ENCODE assay signal across 19 cellular contexts in the genomic region with DNA sequence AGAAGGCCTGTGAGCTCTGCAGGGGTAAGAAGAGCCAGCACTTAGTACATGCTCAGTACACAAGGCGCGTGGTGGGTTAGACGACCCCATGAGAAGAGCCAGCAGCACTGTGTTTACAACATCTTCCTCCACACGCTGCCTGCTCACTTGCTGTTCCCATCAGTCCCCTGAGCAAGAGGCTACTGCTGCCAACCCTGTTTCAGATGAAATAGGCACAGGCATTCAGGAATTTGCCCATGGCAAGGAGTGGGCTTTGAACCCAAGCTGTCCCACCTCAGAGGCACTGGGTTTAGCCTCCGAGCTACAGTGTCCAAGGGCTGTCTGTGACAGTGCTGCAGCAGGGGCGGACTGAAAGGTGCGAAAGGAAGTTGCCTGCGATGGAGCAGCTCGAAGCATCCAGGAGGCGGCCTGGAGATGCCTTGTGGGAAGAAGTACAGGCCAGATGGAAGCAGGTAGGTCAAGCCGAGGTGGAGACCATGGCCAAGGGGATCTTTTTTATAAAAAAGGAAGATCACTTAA.
DNase-seq lines count a peak whose midpoint lies in the region; ATAC-seq and TF ChIP-seq lines count a peak whose summit lies in the region.
"Had no signal": no experiment of that assay in that cellular context is flagged by ENCODE, and none has a peak within 500 bp of the region (broad histone marks: within the 10 kb centered on the region; RNA-seq: fewer than 3 reads in every experiment).

No MANE protein-coding gene starts in this region.

- H3K27me3 ChIP-seq in dorsolateral prefrontal cortex (peaks cover 0 to 45% (median 4%) of the 10 kb centered on the region in 45 donors), neural cell (ENCODE audit: insufficient read depth, low read depth, low read length) (no peaks in the 10 kb centered on the region), esophagus squamous epithelium (peaks cover 0 to 83% (median 2%) of the 10 kb centered on the region in 4 donors)

- H3K36me3 Mint-ChIP-seq in natural killer cell = no peaks in the 10 kb centered on the region
- no peaks in the 10 kb centered on the region for H3K36me3 Mint-ChIP-seq in natural killer cell treated with Interleukin-12 subunit alpha and Interleukin-12 subunit beta and Interleukin-15 and Interleukin-18, amount 100 ng/mL, for 72 hours
- H3K36me3 Mint-ChIP-seq in type B pancreatic cell = no peaks in the 10 kb centered on the region

- TF ChIP-seq EP300 in neural cell (conservative IDR thresholded peaks at IDR 0.05; ENCODE audit: poor library complexity, severe bottlenecking) = no peak

- intact Hi-C loops in natural killer cell (cut with micrococcal nuclease) = no loop called here
- intact Hi-C loops in dorsolateral prefrontal cortex (cut with DNase I) = no loop called here
- intact Hi-C loops in sciatic nerve (cut with DNase I) = no loop called here
- intact Hi-C loops in esophagus squamous epithelium (cut with DNase I) = no loop called here

- peak overlapping the region; percentile 33 for H3K9ac ChIP-seq in neural cell (ENCODE audit: low read length)

- H3K9me3 Mint-ChIP-seq in natural killer cell (no peaks in the 10 kb centered on the region), type B pancreatic cell (no peaks in the 10 kb centered on the region)
- H3K9me3 Mint-ChIP-seq in natural killer cell treated with Interleukin-12 subunit alpha and Interleukin-12 subunit beta and Interleukin-15 and Interleukin-18, amount 100 ng/mL, for 72 hours = no peaks in the 10 kb centered on the region
- H3K9me3 Mint-ChIP-seq: H9, HFFc6 had no signal

- no peak for TF ChIP-seq RAD21 in neural cell (conservative IDR thresholded peaks at IDR 0.05)

- peak overlapping the region; percentile 21 to 54 for H3K27ac Mint-ChIP-seq in natural killer cell
- H3K27ac Mint-ChIP-seq in natural killer cell treated with Interleukin-12 subunit alpha and Interleukin-12 subunit beta and Interleukin-15 and Interleukin-18, amount 100 ng/mL, for 72 hours = no peak overlapping the region
- no peak overlapping the region for H3K27ac Mint-ChIP-seq in type B pancreatic cell
- H3K27ac Mint-ChIP-seq: H9, HFFc6 had no signal

- peak overlapping the region in 53 of 59 donors; percentile 19 to 93 (median 67) for H3K27ac ChIP-seq in dorsolateral prefrontal cortex
- peak overlapping the region; percentile 62 for H3K27ac ChIP-seq in neural cell (ENCODE audit: low read length)
- H3K27ac ChIP-seq in esophagus squamous epithelium = no peak overlapping the region
- H3K27ac ChIP-seq: SJCRH30 had no signal

- no peaks in the 10 kb centered on the region for H3K9me2 ChIP-seq in neural cell (ENCODE audit: insufficient read depth, low read length)

- WGBS in esophagus squamous epithelium, 2 donors = 74 to 77% methylated on average over 9 to 11 of the region's 11 CpGs

- no peaks in the 10 kb centered on the region for H3F3A ChIP-seq in neural cell (ENCODE audit: insufficient read depth, low read length, poor library complexity, severe bottlenecking)

- ATAC-seq in natural killer cell (no peak), sciatic nerve (no peak), HG02763 (IDR thresholded peaks at IDR 0.05; ENCODE audit: unreplicated experiment) (no peak)
- no peak for ATAC-seq in natural killer cell treated with Interleukin-12 subunit alpha and Interleukin-12 subunit beta and Interleukin-15 and Interleukin-18, amount 100 ng/mL, for 72 hours
- ATAC-seq: GM12878 had no signal

- H3K4me3 Mint-ChIP-seq in natural killer cell (no peak overlapping the region), type B pancreatic cell (peak overlapping the region; percentile 17)
- H3K4me3 Mint-ChIP-seq in natural killer cell treated with Interleukin-12 subunit alpha and Interleukin-12 subunit beta and Interleukin-15 and Interleukin-18, amount 100 ng/mL, for 72 hours = no peak overlapping the region
- H3K4me3 Mint-ChIP-seq: H9, HFFc6 had no signal

- H3K36me3 ChIP-seq in neural cell (ENCODE audit: insufficient read depth, low read length) (peaks cover 4% of the 10 kb centered on the region), esophagus squamous epithelium (no peaks in the 10 kb centered on the region)
- H3K36me3 ChIP-seq: SJCRH30 had no signal

- H3K4me3 ChIP-seq in dorsolateral prefrontal cortex (no peak overlapping the region), neural cell (ENCODE audit: low read length) (no peak overlapping the region), esophagus squamous epithelium (no peak overlapping the region)
- H3K4me3 ChIP-seq: GM12878, SJCRH30 had no signal

- no peak overlapping the region for H3K4me2 ChIP-seq in neural cell (ENCODE audit: low read length)

- H3K4me1 ChIP-seq in esophagus squamous epithelium = peaks cover 0 to 7% (median 0%) of the 10 kb centered on the region in 3 donors
- H3K4me1 ChIP-seq: SJCRH30 had no signal

- no peak for TF ChIP-seq CTCF in natural killer cell (IDR thresholded peaks at IDR 0.05)
- no peak for TF ChIP-seq CTCF in dorsolateral prefrontal cortex (IDR thresholded peaks at IDR 0.05 in 54 of 56, conservative IDR thresholded peaks at IDR 0.05 in 2 of 56; ENCODE audit: low read depth in 1 of 56, partially characterized antibody in 56 of 56)
- no peak for TF ChIP-seq CTCF in neural cell (IDR thresholded peaks at IDR 0.05; ENCODE audit: poor library complexity, severe bottlenecking)
- TF ChIP-seq CTCF in type B pancreatic cell (conservative IDR thresholded peaks at IDR 0.05) = no peak
- TF ChIP-seq CTCF in esophagus squamous epithelium (IDR thresholded peaks at IDR 0.05) = no peak

- H3K79me2 ChIP-seq in neural cell (replicated peaks; ENCODE audit: insufficient read depth, low read length) = no peaks in the 10 kb centered on the region

- H3K27me3 Mint-ChIP-seq in natural killer cell (ENCODE audit: low read depth in 2 of 2) (peaks cover 10 to 26% of the 10 kb centered on the region in 2 donors), type B pancreatic cell (peaks cover 44% of the 10 kb centered on the region)
- peaks cover 7 to 18% of the 10 kb centered on the region in 2 donors for H3K27me3 Mint-ChIP-seq in natural killer cell treated with Interleukin-12 subunit alpha and Interleukin-12 subunit beta and Interleukin-15 and Interleukin-18, amount 100 ng/mL, for 72 hours

- TF ChIP-seq POLR2A in esophagus squamous epithelium (IDR thresholded peaks at IDR 0.05) = no peak

- H3K4me1 Mint-ChIP-seq in natural killer cell (peaks cover 0 to 8% of the 10 kb centered on the region in 2 donors), type B pancreatic cell (ENCODE audit: unreplicated experiment) (peaks cover 12% of the 10 kb centered on the region)
- no peaks in the 10 kb centered on the region for H3K4me1 Mint-ChIP-seq in natural killer cell treated with Interleukin-12 subunit alpha and Interleukin-12 subunit beta and Interleukin-15 and Interleukin-18, amount 100 ng/mL, for 72 hours (ENCODE audit: low read depth in 2 of 2)

- DNase-seq in natural killer cell (no peak), dorsolateral prefrontal cortex (no peak), type B pancreatic cell (ENCODE audit: extremely low spot score, unreplicated experiment) (no peak), sciatic nerve (ENCODE audit: low spot score) (no peak), esophagus squamous epithelium (lab: John Stamatoyannopoulos, UW) (no peak)
- no peak for DNase-seq in natural killer cell treated with Interleukin-12 subunit alpha and Interleukin-12 subunit beta and Interleukin-15 and Interleukin-18, amount 100 ng/mL, for 72 hours (ENCODE audit: low spot score)
- DNase-seq: 8988T, AML-193, HFFc6, Kasumi-1, NCI-H1694 treated with DMSO at 0.1 percent for 48 hours, NCI-H446 treated with DMSO at 0.1 percent for 48 hours, NCI-H526 treated with DMSO at 0.1 percent for 48 hours, OCI-M1, SJCRH30 had no signal

- no peaks in the 10 kb centered on the region for H4K20me1 ChIP-seq in neural cell (ENCODE audit: insufficient read depth)

- H3K9me3 ChIP-seq in neural cell (ENCODE audit: low read length) (no peaks in the 10 kb centered on the region), esophagus squamous epithelium (no peaks in the 10 kb centered on the region)
- H3K9me3 ChIP-seq: SJCRH30 had no signal

- no peak overlapping the region for H2AFZ ChIP-seq in neural cell (ENCODE audit: low read depth, low read length)

TF ChIP-seq in neural cell, 6 proteins besides CTCF, POLR2A, EP300 and RAD21:
- TF ChIP-seq SMC3 (conservative IDR thresholded peaks at IDR 0.05; ENCODE audit: poor library complexity) (no peak), MXI1 (conservative IDR thresholded peaks at IDR 0.05; ENCODE audit: poor library complexity, severe bottlenecking) (no peak), POLR2AphosphoS5 (IDR thresholded peaks at IDR 0.05) (no peak), EZH2 (IDR thresholded peaks at IDR 0.05; ENCODE audit: borderline replicate concordance, insufficient read depth, low read length, poor library complexity, severe bottlenecking) (no peak), TAF1 (IDR thresholded peaks at IDR 0.05; ENCODE audit: low read depth) (no peak)
- TF ChIP-seq, protein P1, sequence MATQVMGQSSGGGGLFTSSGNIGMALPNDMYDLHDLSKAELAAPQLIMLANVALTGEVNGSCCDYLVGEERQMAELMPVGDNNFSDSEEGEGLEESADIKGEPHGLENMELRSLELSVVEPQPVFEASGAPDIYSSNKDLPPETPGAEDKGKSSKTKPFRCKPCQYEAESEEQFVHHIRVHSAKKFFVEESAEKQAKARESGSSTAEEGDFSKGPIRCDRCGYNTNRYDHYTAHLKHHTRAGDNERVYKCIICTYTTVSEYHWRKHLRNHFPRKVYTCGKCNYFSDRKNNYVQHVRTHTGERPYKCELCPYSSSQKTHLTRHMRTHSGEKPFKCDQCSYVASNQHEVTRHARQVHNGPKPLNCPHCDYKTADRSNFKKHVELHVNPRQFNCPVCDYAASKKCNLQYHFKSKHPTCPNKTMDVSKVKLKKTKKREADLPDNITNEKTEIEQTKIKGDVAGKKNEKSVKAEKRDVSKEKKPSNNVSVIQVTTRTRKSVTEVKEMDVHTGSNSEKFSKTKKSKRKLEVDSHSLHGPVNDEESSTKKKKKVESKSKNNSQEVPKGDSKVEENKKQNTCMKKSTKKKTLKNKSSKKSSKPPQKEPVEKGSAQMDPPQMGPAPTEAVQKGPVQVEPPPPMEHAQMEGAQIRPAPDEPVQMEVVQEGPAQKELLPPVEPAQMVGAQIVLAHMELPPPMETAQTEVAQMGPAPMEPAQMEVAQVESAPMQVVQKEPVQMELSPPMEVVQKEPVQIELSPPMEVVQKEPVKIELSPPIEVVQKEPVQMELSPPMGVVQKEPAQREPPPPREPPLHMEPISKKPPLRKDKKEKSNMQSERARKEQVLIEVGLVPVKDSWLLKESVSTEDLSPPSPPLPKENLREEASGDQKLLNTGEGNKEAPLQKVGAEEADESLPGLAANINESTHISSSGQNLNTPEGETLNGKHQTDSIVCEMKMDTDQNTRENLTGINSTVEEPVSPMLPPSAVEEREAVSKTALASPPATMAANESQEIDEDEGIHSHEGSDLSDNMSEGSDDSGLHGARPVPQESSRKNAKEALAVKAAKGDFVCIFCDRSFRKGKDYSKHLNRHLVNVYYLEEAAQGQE (IDR thresholded peaks at IDR 0.05; ENCODE audit: borderline replicate concordance) = no peak

Comparison
In these comparisons a context has a peak if more than half of its experiments do, and no peak if none do; other contexts are left out.
1. H3K27ac Mint-ChIP-seq: peak in natural killer cell (2 of 2); none in natural killer cell treated with Interleukin-12 subunit alpha and Interleukin-12 subunit beta and Interleukin-15 and Interleukin-18, amount 100 ng/mL, for 72 hours (0 of 2) and type B pancreatic cell (single experiment).
2. H3K27ac ChIP-seq: peak in dorsolateral prefrontal cortex (53 of 59) and neural cell (single experiment); none in esophagus squamous epithelium (0 of 4).